28 cellular contexts compared by ENCODE assay signal in genomic region chr5:10488144-10488543, GRCh38.
"Had no signal": no experiment of that assay in that cellular context is flagged by ENCODE, and none has a peak within 500 bp of the region (broad histone marks: within the 10 kb centered on the region; RNA-seq: fewer than 3 reads in every experiment).

No MANE protein-coding gene starts in this region.

- DNase-seq: activated CD4-positive, alpha-beta memory T cell treated with anti-CD3 and anti-CD28 coated beads, Interleukin-2, amount 10 ng/mL, durations not matched to agents 7 days and 5 days; activated CD4-positive, alpha-beta T cell treated with anti-CD3 and anti-CD28 coated beads for 48 hours; activated CD8-positive, alpha-beta memory T cell treated with anti-CD3 and anti-CD28 coated beads, Interleukin-2, amount 50 U/mL, for 48 hours; activated gamma-delta T cell treated with Interleukin-2 at 50 U/mL for 16 hours; activated naive CD4-positive, alpha-beta T cell treated with anti-CD3 and anti-CD28 coated beads, Interleukin-2, amount 50 U/mL, for 16 hours; activated T-cell treated with anti-CD3 and anti-CD28 coated beads, Interleukin-2, amount 50 U/mL, for 24 hours; central memory CD4-positive, alpha-beta T cell; dermis blood vessel endothelial cell; effector CD4-positive, alpha-beta T cell; foreskin keratinocyte; heart right ventricle; left lung; nephron progenitor cell; ovary; stimulated activated CD4-positive, alpha-beta T cell treated with anti-CD3 and anti-CD28 coated beads, Interleukin-1b, Interleukin-23, amount 100 ng/mL, for 48 hours; stimulated activated CD4-positive, alpha-beta T cell treated with anti-CD3 and anti-CD28 coated beads, Interleukin-4, amount 100 ng/mL, for 4 hours; stimulated activated CD8-positive, alpha-beta memory T cell treated with anti-CD3 and anti-CD28 coated beads, Interleukin-4, amount 100 ng/mL, for 48 hours; T-helper 9 cell; tibial artery had no signal

- H3K9me3 Mint-ChIP-seq: activated CD4-positive, alpha-beta memory T cell treated with anti-CD3 and anti-CD28 coated beads, Interleukin-2, amount 10 ng/mL, durations not matched to agents 7 days and 5 days; activated T-cell treated with anti-CD3 and anti-CD28 coated beads, Interleukin-2, amount 50 U/mL, for 24 hours; activated T-helper 17 cell treated with anti-CD3 and anti-CD28 coated beads, Interleukin-2, amount 50 U/mL, for 72 hours; stimulated activated memory B cell treated with anti-CD40 and anti-IgM and Interleukin-4, amounts not matched to agents 10 μg/mL and 1 μg/mL and 100 μg/mL, for 72 hours had no signal

- H3K27ac Mint-ChIP-seq: activated T-cell treated with anti-CD3 and anti-CD28 coated beads, Interleukin-2, amount 50 U/mL, for 24 hours; activated T-helper 17 cell treated with anti-CD3 and anti-CD28 coated beads, Interleukin-2, amount 50 U/mL, for 72 hours; nephron progenitor cell had no signal

- H3K27ac ChIP-seq: breast epithelium, esophagus muscularis mucosa, foreskin keratinocyte, heart right ventricle, left lung, ovary, prostate gland, suprapubic skin, tibial artery, VCaP had no signal

- H3K4me3 Mint-ChIP-seq: activated CD4-positive, alpha-beta memory T cell treated with anti-CD3 and anti-CD28 coated beads, Interleukin-2, amount 10 ng/mL, durations not matched to agents 7 days and 5 days; activated T-cell treated with anti-CD3 and anti-CD28 coated beads, Interleukin-2, amount 50 U/mL, for 24 hours; activated T-helper 17 cell treated with anti-CD3 and anti-CD28 coated beads, Interleukin-2, amount 50 U/mL, for 72 hours; nephron progenitor cell; stimulated activated memory B cell treated with anti-CD40 and anti-IgM and Interleukin-4, amounts not matched to agents 10 μg/mL and 1 μg/mL and 100 μg/mL, for 72 hours had no signal

- H3K9me3 ChIP-seq: breast epithelium, esophagus muscularis mucosa, heart right ventricle, left lung, ovary, prostate gland, suprapubic skin, tibial artery had no signal

- H3K27me3 ChIP-seq: breast epithelium, foreskin keratinocyte, heart right ventricle, left lung, ovary, suprapubic skin, tibial artery had no signal

- H3K27me3 Mint-ChIP-seq: activated CD4-positive, alpha-beta memory T cell treated with anti-CD3 and anti-CD28 coated beads, Interleukin-2, amount 10 ng/mL, durations not matched to agents 7 days and 5 days; activated T-helper 17 cell treated with anti-CD3 and anti-CD28 coated beads, Interleukin-2, amount 50 U/mL, for 72 hours; stimulated activated memory B cell treated with anti-CD40 and anti-IgM and Interleukin-4, amounts not matched to agents 10 μg/mL and 1 μg/mL and 100 μg/mL, for 72 hours had no signal

- H3K36me3 ChIP-seq: breast epithelium, esophagus muscularis mucosa, heart right ventricle, left lung, ovary, prostate gland, suprapubic skin, tibial artery had no signal

- H3K36me3 Mint-ChIP-seq: stimulated activated memory B cell treated with anti-CD40 and anti-IgM and Interleukin-4, amounts not matched to agents 10 μg/mL and 1 μg/mL and 100 μg/mL, for 72 hours had no signal

- H3K4me3 ChIP-seq: breast epithelium, esophagus muscularis mucosa, heart right ventricle, left lung, lung, ovary, prostate gland, smooth muscle cell, suprapubic skin, tibial artery had no signal

- H3K4me1 ChIP-seq: breast epithelium, foreskin keratinocyte, prostate gland had no signal
